11 cellular contexts compared by ENCODE assay signal in the genomic region with DNA sequence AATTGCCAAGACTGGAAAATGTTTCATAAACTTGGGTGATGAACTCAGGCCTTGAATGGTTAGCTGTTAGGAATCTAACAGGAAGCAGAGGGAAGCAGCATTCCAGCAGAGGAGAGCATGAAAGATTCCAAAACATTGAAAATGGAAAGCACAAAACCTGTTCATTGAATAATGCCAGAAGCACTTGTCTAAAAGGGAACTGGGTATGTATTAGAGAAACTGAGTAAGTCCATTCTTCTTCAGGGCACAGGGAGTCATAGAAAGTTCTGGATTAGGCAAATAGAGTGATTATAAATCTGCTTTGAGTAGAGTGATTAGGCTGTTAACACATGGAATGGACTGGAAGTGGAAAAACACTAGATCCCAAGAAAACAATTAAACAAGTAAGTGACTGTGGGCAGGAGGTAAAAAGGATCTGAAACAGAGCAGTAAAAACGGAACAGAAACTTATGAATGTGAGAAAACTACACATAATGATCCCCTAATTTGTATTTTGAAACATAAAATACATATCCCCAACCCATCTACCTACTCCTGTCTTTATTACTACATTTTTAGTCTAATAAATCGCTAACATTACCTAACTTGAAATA.
DNase-seq lines count a peak whose midpoint lies in the region; ATAC-seq, FAIRE-seq and TF ChIP-seq lines count a peak whose summit lies in the region.
"Had no signal": no experiment of that assay in that cellular context is flagged by ENCODE, and none has a peak within 500 bp of the region (broad histone marks: within the 10 kb centered on the region; RNA-seq: fewer than 3 reads in every experiment).

No MANE protein-coding gene starts in this region.

- no peak overlapping the region for H3K27ac ChIP-seq in foreskin keratinocyte
- H3K27ac ChIP-seq in coronary artery: no peak overlapping the region
- H3K27ac ChIP-seq in esophagus muscularis mucosa (replicated peaks in 1 of 4): no peak overlapping the region
- H3K27ac ChIP-seq: parathyroid adenoma had no signal

- 95% methylated on average over 2 of the region's 2 CpGs for WGBS in esophagus muscularis mucosa

- H3K4me3 ChIP-seq in coronary artery (no peak overlapping the region), esophagus muscularis mucosa (no peak overlapping the region)

- no peaks in the 10 kb centered on the region for H3K4me1 ChIP-seq in foreskin keratinocyte
- no peaks in the 10 kb centered on the region for H3K4me1 ChIP-seq in esophagus muscularis mucosa
- H3K4me1 ChIP-seq: parathyroid adenoma had no signal

- TF ChIP-seq EP300 in esophagus muscularis mucosa (IDR thresholded peaks at IDR 0.05): no peak

- no peaks in the 10 kb centered on the region for H3K9me3 ChIP-seq in esophagus muscularis mucosa

- no peaks in the 10 kb centered on the region for H3K27me3 ChIP-seq in foreskin keratinocyte
- no peaks in the 10 kb centered on the region for H3K27me3 ChIP-seq in esophagus muscularis mucosa

- POLR2A ChIA-PET in HEK293T (lab: Yijun Ruan, JAX): no interaction called here

- intact Hi-C loops in esophagus muscularis mucosa (cut with DNase I): no loop called here

- no peak for TF ChIP-seq POLR2A in esophagus muscularis mucosa (IDR thresholded peaks at IDR 0.05; ENCODE audit: low read depth)

- peaks cover 2 to 19% (median 9%) of the 10 kb centered on the region in 4 donors for H3K36me3 ChIP-seq in esophagus muscularis mucosa

- peak; percentile 98 for ATAC-seq in GM18868 (IDR thresholded peaks at IDR 0.05; ENCODE audit: unreplicated experiment)
- peak; percentile 83 for ATAC-seq in GM21737 (IDR thresholded peaks at IDR 0.05; ENCODE audit: unreplicated experiment)
- ATAC-seq in HG03342 (IDR thresholded peaks at IDR 0.05; ENCODE audit: unreplicated experiment): peak; percentile 96
- no peak for ATAC-seq in foreskin keratinocyte
- ATAC-seq: Panc1 had no signal

- FAIRE-seq in islet of Langerhans (lab: Jason Lieb, UNC): peak; percentile 53

- no peak for TF ChIP-seq CTCF in foreskin keratinocyte (conservative IDR thresholded peaks at IDR 0.05)
- TF ChIP-seq CTCF in coronary artery (IDR thresholded peaks at IDR 0.05): no peak
- TF ChIP-seq CTCF in esophagus muscularis mucosa (IDR thresholded peaks at IDR 0.05): no peak

- CTCF ChIA-PET in HEK293T (lab: Yijun Ruan, JAX): no interaction called here

- DNase-seq in foreskin keratinocyte (no peak), coronary artery (ENCODE audit: low spot score) (no peak), esophagus muscularis mucosa (ENCODE audit: extremely low spot score) (no peak), HEK293T (ENCODE audit: extremely low spot score) (no peak)
- DNase-seq: activated naive CD8-positive, alpha-beta T cell treated with anti-CD3 and anti-CD28 coated beads, Interleukin-2, amount 10 ng/mL, durations not matched to agents 7 days and 5 days had no signal

TF ChIP-seq in HEK293T, 16 proteins besides CTCF, POLR2A, EP300 and RAD21:
- TF ChIP-seq CTBP1 (IDR thresholded peaks at IDR 0.05; ENCODE audit: borderline replicate concordance): no peak
- no peak for TF ChIP-seq SP1 (IDR thresholded peaks at IDR 0.05)
- no peak for TF ChIP-seq LEF1 (IDR thresholded peaks at IDR 0.05; ENCODE audit: borderline replicate concordance)
